8 cellular contexts compared by ENCODE assay signal in the genomic region with DNA sequence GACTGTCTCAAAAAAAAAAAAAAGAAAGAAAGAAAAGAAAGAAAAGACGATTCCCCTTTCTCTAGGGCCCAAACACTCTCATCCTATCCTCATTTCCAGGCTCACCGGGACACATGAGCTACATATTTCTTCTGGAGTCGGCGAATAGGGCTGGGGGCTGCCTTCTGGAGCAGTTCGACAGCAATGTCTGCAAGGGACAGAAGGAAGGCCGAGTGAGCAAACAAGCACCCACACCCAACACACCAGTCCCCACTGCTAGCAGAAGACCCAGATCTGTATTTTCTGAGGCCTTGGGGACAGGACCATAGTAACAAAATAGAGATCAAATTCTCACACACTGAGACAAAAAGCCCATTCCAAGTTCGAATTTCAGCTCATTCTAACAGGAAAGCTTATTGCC. TPM values are rescaled to one million over a fixed set of nuclear protein-coding genes. Genes with fewer than 3 reads are reported as not detected.
DNase-seq lines count a peak whose midpoint lies in the region; ATAC-seq, FAIRE-seq and TF ChIP-seq lines count a peak whose summit lies in the region.

No MANE protein-coding gene starts in this region.

- no peak overlapping the region for H4K91ac ChIP-seq in H1 (replicated peaks; ENCODE audit: insufficient read length, low read length)

- TF ChIP-seq POLR2A in H1 (IDR thresholded peaks at IDR 0.05; ENCODE audit: control extremely low read depth in 1 of 2, low read depth in 2 of 2, low read length in 2 of 2) = no peak

- no peak overlapping the region for H2AK5ac ChIP-seq in H1 (ENCODE audit: low read depth, low read length)

- H3K27me3 Mint-ChIP-seq in CD4-positive, alpha-beta T cell = no peaks in the 10 kb centered on the region
- no peaks in the 10 kb centered on the region for H3K27me3 Mint-ChIP-seq in osteocyte (ENCODE audit: unreplicated experiment)

- no peak overlapping the region for H2BK120ac ChIP-seq in H1 (replicated peaks; ENCODE audit: low read depth, low read length)

- peaks cover 50% of the 10 kb centered on the region for H3K36me3 ChIP-seq in NT2/D1 (ENCODE audit: insufficient read depth, insufficient read length, low read length)
- peaks cover 0 to 9% (median 4%) of the 10 kb centered on the region in 4 experiments; a peak in 3 of 8 replicates for H3K36me3 ChIP-seq in H1 (ENCODE audit: control insufficient read depth in 2 of 4, insufficient read depth in 4 of 4, low read length in 3 of 4)

- H3K23ac ChIP-seq in H1 (ENCODE audit: insufficient read length) = no peak overlapping the region

- no peak for TF ChIP-seq CTCF in CD4-positive, alpha-beta T cell (IDR thresholded peaks at IDR 0.05)
- TF ChIP-seq CTCF in H1 (IDR thresholded peaks at IDR 0.05; ENCODE audit: control extremely low read depth in 1 of 3, insufficient read depth in 1 of 3, low read depth in 1 of 3, low read length in 3 of 3) (no peak), osteocyte (IDR thresholded peaks at IDR 0.05) (no peak)

- H3K4me3 Mint-ChIP-seq in CD4-positive, alpha-beta T cell = peak overlapping the region; percentile 94
- H3K4me3 Mint-ChIP-seq in osteocyte (ENCODE audit: unreplicated experiment) = peak overlapping the region; percentile 89

- peaks cover 0 to 4% of the 10 kb centered on the region in 2 experiments for H4K20me1 ChIP-seq in H1 (replicated peaks in 1 of 2; ENCODE audit: control insufficient read depth in 1 of 2, insufficient read depth in 2 of 2, low read length in 2 of 2)

- no peaks in the 10 kb centered on the region for H3K9me3 ChIP-seq in CD4-positive, alpha-beta T cell (ENCODE audit: control insufficient read depth, low read length)
- H3K9me3 ChIP-seq in NT2/D1 (ENCODE audit: insufficient read depth, low read length) (no peaks in the 10 kb centered on the region), H1 (ENCODE audit: insufficient read depth in 2 of 2, low read depth in 1 of 2, low read length in 1 of 2) (no peaks in the 10 kb centered on the region)

- no peak for ATAC-seq in CD4-positive, alpha-beta T cell (ENCODE audit: poor library complexity)
- no peak for ATAC-seq in HG02763 (IDR thresholded peaks at IDR 0.05; ENCODE audit: unreplicated experiment)
- ATAC-seq in left lobe of liver = no peak

- H3K4me1 Mint-ChIP-seq in CD4-positive, alpha-beta T cell (ENCODE audit: low read depth) = peaks cover 65% of the 10 kb centered on the region
- H3K4me1 Mint-ChIP-seq in osteocyte (ENCODE audit: unreplicated experiment) = peaks cover 32% of the 10 kb centered on the region

- no peaks in the 10 kb centered on the region for H3K4me1 ChIP-seq in NT2/D1 (ENCODE audit: insufficient read depth, insufficient read length)
- peaks cover 0 to 13% (median 6%) of the 10 kb centered on the region in 4 experiments; a peak in 6 of 7 replicates for H3K4me1 ChIP-seq in H1 (replicated peaks in 1 of 4; ENCODE audit: control insufficient read depth in 3 of 4, insufficient read depth in 4 of 4, low read length in 3 of 4)

- peaks cover 11% of the 10 kb centered on the region; the same call in 1 of the 2 replicates for H3K23me2 ChIP-seq in H1 (ENCODE audit: low read depth, low read length)

- no peak overlapping the region for H2BK12ac ChIP-seq in H1 (ENCODE audit: low read depth, low read length)

- H3K9me3 Mint-ChIP-seq in CD4-positive, alpha-beta T cell = no peaks in the 10 kb centered on the region
- H3K9me3 Mint-ChIP-seq in osteocyte (ENCODE audit: unreplicated experiment) = no peaks in the 10 kb centered on the region

- peak overlapping the region; percentile 99 for H3K27ac Mint-ChIP-seq in CD4-positive, alpha-beta T cell
- H3K27ac Mint-ChIP-seq in osteocyte (ENCODE audit: unreplicated experiment) = no peak overlapping the region

- no peak overlapping the region for H2AFZ ChIP-seq in H1 (ENCODE audit: low read length)

- no peak for DNase-seq in CD4-positive, alpha-beta T cell
- DNase-seq in NT2/D1 (ENCODE audit: low read depth, low spot score) = no peak
- DNase-seq in H1 (ENCODE audit: low read depth in 1 of 2, low spot score in 2 of 2) = no peak
- no peak for DNase-seq in osteocyte (ENCODE audit: extremely low spot score, unreplicated experiment)
- DNase-seq in NCI-H1930 (lab: John Stamatoyannopoulos, UW) = no peak
- DNase-seq in occipital lobe (lab: John Stamatoyannopoulos, UW) = no peak
- no peak for DNase-seq in left lobe of liver (ENCODE audit: low spot score)

- no peak overlapping the region for H3K18ac ChIP-seq in H1 (ENCODE audit: extremely low read depth, low read length)

- H3K36me3 Mint-ChIP-seq in CD4-positive, alpha-beta T cell (ENCODE audit: low read depth) = peaks cover 81% of the 10 kb centered on the region
- H3K36me3 Mint-ChIP-seq in osteocyte (ENCODE audit: unreplicated experiment) = peaks cover 19% of the 10 kb centered on the region

- peaks cover 0 to 8% of the 10 kb centered on the region in 2 experiments; a peak in 1 of 4 replicates for H3K79me2 ChIP-seq in H1 (ENCODE audit: control insufficient read depth in 1 of 2, insufficient read depth in 2 of 2, low read length in 2 of 2)

- no peak overlapping the region for H2BK5ac ChIP-seq in H1 (ENCODE audit: low read depth, low read length)

- peak overlapping the region; percentile 97 for H3K27ac ChIP-seq in CD4-positive, alpha-beta T cell (ENCODE audit: low read depth, low read length)
- no peak overlapping the region for H3K27ac ChIP-seq in H1 (ENCODE audit: low read depth, low read length)

- peaks cover 6% of the 10 kb centered on the region for H3K79me1 ChIP-seq in H1 (ENCODE audit: low read depth, low read length)

- H3K4ac ChIP-seq in H1 (replicated peaks; ENCODE audit: insufficient read length, low read depth, low read length) = no peak overlapping the region

- intact Hi-C loops in CD4-positive, alpha-beta T cell (cut with DNase I, micrococcal nuclease) = loop anchor here (5.0 to 10.0 kb wide), 7 partner anchors 72 to 778 kb away; a partner anchor contains a TSS

- 81% methylated on average over 6 of the region's 7 CpGs; no CpG with 5 or more reads in 1 of the 2 experiments for WGBS in H1 (ENCODE audit: extremely low coverage in 1 of 2, insufficient coverage in 1 of 2, insufficient read length in 1 of 2, insufficient replicate concordance in 2 of 2, low coverage in 1 of 2, low lambda C conversion rate in 2 of 2, missing lambda C conversion rate in 1 of 2), 2 experiments

- no peak overlapping the region for H2BK20ac ChIP-seq in H1 (ENCODE audit: low read length)

- peak overlapping the region; percentile 82 to 89; a peak in 3 of 4 replicates for H3K4me2 ChIP-seq in H1 (ENCODE audit: insufficient read depth in 1 of 2, low read depth in 2 of 2, low read length in 2 of 2)

- H4K5ac ChIP-seq in H1 (ENCODE audit: insufficient read length, low read depth, low read length) = no peak overlapping the region

- no peak overlapping the region for H3K14ac ChIP-seq in H1 (ENCODE audit: insufficient read length)

- no peak for TF ChIP-seq RAD21 in H1 (IDR thresholded peaks at IDR 0.05 in 1 of 2, conservative IDR thresholded peaks at IDR 0.05 in 1 of 2; ENCODE audit: low read depth in 2 of 2, low read length in 2 of 2)

- H3K27me3 ChIP-seq in CD4-positive, alpha-beta T cell (ENCODE audit: control insufficient read depth, insufficient read depth, low read length) = no peaks in the 10 kb centered on the region
- no peaks in the 10 kb centered on the region for H3K27me3 ChIP-seq in NT2/D1 (ENCODE audit: insufficient read depth, insufficient read length)
- H3K27me3 ChIP-seq in H1 (replicated peaks in 1 of 4; ENCODE audit: control insufficient read depth in 3 of 4, extremely low read depth in 1 of 4, insufficient read depth in 3 of 4, low read length in 3 of 4) = no peaks in the 10 kb centered on the region

- no peak for FAIRE-seq in H1 (lab: Jason Lieb, UNC)

- POLR2A ChIA-PET in CD4-positive, alpha-beta T cell (lab: Charles Lee) = interaction anchor here (0.7 to 5.5 kb wide), 15 partner anchors 10 to 212 kb away, joined by 3 to 139 read pairs (median 19); a partner anchor contains a TSS
- POLR2A ChIA-PET in H1 (lab: Charles Lee; ENCODE audit: partially characterized antibody) = interaction anchor here (0.6 to 3.0 kb wide), 8 partner anchors 11 to 104 kb away, joined by 3 to 21 read pairs (median 6); a partner anchor contains a TSS

- H3K4me3 ChIP-seq in NT2/D1 (ENCODE audit: insufficient read length, low read depth) = no peak overlapping the region
- H3K4me3 ChIP-seq in H1 (ENCODE audit: extremely low read depth in 1 of 4, insufficient read depth in 2 of 4, low read depth in 3 of 4, low read length in 4 of 4) = peak overlapping the region in 2 of 4 experiments; percentile 78 to 89; a peak in 3 of 8 replicates

- peak overlapping the region; percentile 92 for H3K9ac ChIP-seq in NT2/D1 (ENCODE audit: insufficient read length, low read depth)
- H3K9ac ChIP-seq in H1 (replicated peaks in 1 of 4; ENCODE audit: extremely low read depth in 1 of 4, low read depth in 3 of 4, low read length in 3 of 4) = no peak overlapping the region

- CTCF ChIA-PET in CD4-positive, alpha-beta T cell (lab: Charles Lee) = interaction anchor here (1.3 to 4.0 kb wide), 5 partner anchors 16 to 119 kb away, joined by 3 to 19 read pairs (median 10); a partner anchor contains a TSS
- CTCF ChIA-PET in H1 (lab: Charles Lee; ENCODE audit: partially characterized antibody) = interaction anchor here (0.6 to 8.3 kb wide), 16 partner anchors 9 to 176 kb away, joined by 3 to 71 read pairs (median 6); a partner anchor contains a TSS

- TF ChIP-seq EP300 in H1 (IDR thresholded peaks at IDR 0.05; ENCODE audit: borderline replicate concordance in 1 of 2, low read depth in 2 of 2, low read length in 2 of 2) = no peak

- no peak overlapping the region for H4K8ac ChIP-seq in H1 (ENCODE audit: extremely low read depth, insufficient read depth, low read length)

- H3K56ac ChIP-seq in H1 (replicated peaks; ENCODE audit: insufficient read length, low read depth, low read length) = no peak overlapping the region

- H2BK15ac ChIP-seq in H1 (ENCODE audit: low read length) = no peak overlapping the region

RNA-seq across cellular contexts. Expression of a gene that starts 1.2 kb away (rescaled TPM):
- 10 to 100 TPM; 42.3 to 43.4 TPM for total RNA-seq in CD4-positive, alpha-beta T cell
- 32.9 and 33.0 TPM in 2 replicates for total RNA-seq in H1 (2021; fragmentation: NEBNext Ultra II Directional; extraction: Animal tissue kit (Norgen Biotek cat#: 25700))
- 35.9 and 44.8 TPM in 2 replicates for polyA plus RNA-seq in H1 (2011; rRNA removed)
- 36.3 TPM for polyA plus RNA-seq in H1 (2011; cell fraction: cytosol; rRNA removed)
- 43.3 TPM for polyA plus RNA-seq in H1 (2011; cell fraction: nucleus; rRNA removed)
- polyA plus RNA-seq in H1 (2012, experiment 1 of 2) = 31.4 to 40.5 TPM (median 39.6 TPM) in 4 replicates
- 50.2 TPM for polyA plus RNA-seq in H1 (2012, experiment 2 of 2)
- polyA plus RNA-seq in H1 (2013, experiment 1 of 2) = 19.0 TPM
- polyA plus RNA-seq in H1 (2013, experiment 2 of 2) = 19.2 TPM
- 14.2 and 14.3 TPM in 2 replicates for polyA minus RNA-seq in H1 (2011; rRNA and poly(A)+ RNA removed)
- 8.9 TPM for polyA minus RNA-seq in H1 (2011; cell fraction: cytosol; rRNA and poly(A)+ RNA removed)
- polyA minus RNA-seq in H1 (2011; cell fraction: nucleus; rRNA and poly(A)+ RNA removed) = 8.2 TPM
- 42.8 and 45.7 TPM in 2 replicates for total RNA-seq in osteocyte
- total RNA-seq in occipital lobe = 39.3 TPM
- 31.2 TPM for total RNA-seq in left lobe of liver

RNA-seq across cellular contexts. Expression of a gene that starts 2.6 kb away (rescaled TPM):
- total RNA-seq in CD4-positive, alpha-beta T cell = 10 to 100 TPM; 82.3 to 83.2 TPM
- 50.2 and 51.3 TPM in 2 replicates for total RNA-seq in H1 (2021; fragmentation: NEBNext Ultra II Directional; extraction: Animal tissue kit (Norgen Biotek cat#: 25700))
- polyA plus RNA-seq in H1 (2011; rRNA removed) = 66.8 and 67.4 TPM in 2 replicates
- polyA plus RNA-seq in H1 (2011; cell fraction: cytosol; rRNA removed) = 54.4 TPM
- polyA plus RNA-seq in H1 (2011; cell fraction: nucleus; rRNA removed) = 64.5 TPM
- 39.4 to 52.1 TPM (median 49.6 TPM) in 4 replicates for polyA plus RNA-seq in H1 (2012, experiment 1 of 2)
- polyA plus RNA-seq in H1 (2012, experiment 2 of 2) = 66.2 TPM
- 37.4 TPM for polyA plus RNA-seq in H1 (2013, experiment 1 of 2)
- polyA plus RNA-seq in H1 (2013, experiment 2 of 2) = 39.2 TPM
- polyA minus RNA-seq in H1 (2011; rRNA and poly(A)+ RNA removed) = 68.3 and 72.4 TPM in 2 replicates
- 37.4 TPM for polyA minus RNA-seq in H1 (2011; cell fraction: cytosol; rRNA and poly(A)+ RNA removed)
- polyA minus RNA-seq in H1 (2011; cell fraction: nucleus; rRNA and poly(A)+ RNA removed) = 32.3 TPM
- total RNA-seq in osteocyte (101 and 110 TPM in 2 replicates), occipital lobe (73.8 TPM), left lobe of liver (54.8 TPM)

RNA-seq across cellular contexts. Expression of a gene that starts 5.7 kb away (rescaled TPM):
- total RNA-seq in CD4-positive, alpha-beta T cell = under 1 TPM; 0.36 to 0.96 TPM
- 0.84 and 0.90 TPM in 2 replicates for total RNA-seq in H1 (2021; fragmentation: NEBNext Ultra II Directional; extraction: Animal tissue kit (Norgen Biotek cat#: 25700))
- polyA plus RNA-seq in H1 (2011; rRNA removed) = 0.31 and 0.35 TPM in 2 replicates
- polyA plus RNA-seq in H1 (2011; cell fraction: cytosol; rRNA removed) = 0.28 TPM
- 2.2 TPM for polyA plus RNA-seq in H1 (2011; cell fraction: nucleus; rRNA removed)
- polyA plus RNA-seq in H1 (2012, experiment 1 of 2) = 0.27 to 0.35 TPM (median 0.31 TPM) in 4 replicates
- polyA plus RNA-seq in H1 (2012, experiment 2 of 2) = 0.07 TPM
- polyA plus RNA-seq in H1 (2013, experiment 1 of 2) = 0.12 TPM
- polyA plus RNA-seq in H1 (2013, experiment 2 of 2) = 0.07 TPM
- 0.60 TPM in 1 of 2 replicates, not detected in the other for polyA minus RNA-seq in H1 (2011; rRNA and poly(A)+ RNA removed)
- not detected for polyA minus RNA-seq in H1 (2011; cell fraction: cytosol; rRNA and poly(A)+ RNA removed)
- polyA minus RNA-seq in H1 (2011; cell fraction: nucleus; rRNA and poly(A)+ RNA removed) = 1.3 TPM
- total RNA-seq in osteocyte = 2.8 and 5.2 TPM in 2 replicates
- total RNA-seq in occipital lobe = 0.31 TPM
- 2.8 TPM for total RNA-seq in left lobe of liver

RNA-seq across cellular contexts. Expression of a gene that starts 14.9 kb away (rescaled TPM):
- 1 to 10 TPM; 7.2 to 8.5 TPM for total RNA-seq in CD4-positive, alpha-beta T cell
- total RNA-seq in H1 (2021; fragmentation: NEBNext Ultra II Directional; extraction: Animal tissue kit (Norgen Biotek cat#: 25700)) = 22.7 and 25.7 TPM in 2 replicates
- polyA plus RNA-seq in H1 (2011; rRNA removed) = 19.4 and 24.1 TPM in 2 replicates
- polyA plus RNA-seq in H1 (2011; cell fraction: cytosol; rRNA removed) = 26.6 TPM
- polyA plus RNA-seq in H1 (2011; cell fraction: nucleus; rRNA removed) = 19.9 TPM
- polyA plus RNA-seq in H1 (2012, experiment 1 of 2) = 19.3 to 25.4 TPM (median 22.0 TPM) in 4 replicates
- 13.2 TPM for polyA plus RNA-seq in H1 (2012, experiment 2 of 2)
- 13.4 TPM for polyA plus RNA-seq in H1 (2013, experiment 1 of 2)
- 14.0 TPM for polyA plus RNA-seq in H1 (2013, experiment 2 of 2)
- polyA minus RNA-seq in H1 (2011; rRNA and poly(A)+ RNA removed) = 82.4 and 91.5 TPM in 2 replicates
- 20.1 TPM for polyA minus RNA-seq in H1 (2011; cell fraction: cytosol; rRNA and poly(A)+ RNA removed)
- 19.5 TPM for polyA minus RNA-seq in H1 (2011; cell fraction: nucleus; rRNA and poly(A)+ RNA removed)
- total RNA-seq in osteocyte (18.0 and 19.3 TPM in 2 replicates), occipital lobe (9.2 TPM), left lobe of liver (7.8 TPM)

RNA-seq across cellular contexts. Expression of a gene that starts 31.1 kb away (rescaled TPM):
- 10 to 100 TPM; 65.9 to 67.4 TPM for total RNA-seq in CD4-positive, alpha-beta T cell
- total RNA-seq in H1 (2021; fragmentation: NEBNext Ultra II Directional; extraction: Animal tissue kit (Norgen Biotek cat#: 25700)) = 16.0 and 16.6 TPM in 2 replicates
- 17.9 and 20.2 TPM in 2 replicates for polyA plus RNA-seq in H1 (2011; rRNA removed)
- 18.0 TPM for polyA plus RNA-seq in H1 (2011; cell fraction: cytosol; rRNA removed)
- 33.8 TPM for polyA plus RNA-seq in H1 (2011; cell fraction: nucleus; rRNA removed)
- 7.8 to 14.5 TPM (median 12.7 TPM) in 4 replicates for polyA plus RNA-seq in H1 (2012, experiment 1 of 2)
- 15.2 TPM for polyA plus RNA-seq in H1 (2012, experiment 2 of 2)
- 12.0 TPM for polyA plus RNA-seq in H1 (2013, experiment 1 of 2)
- 11.6 TPM for polyA plus RNA-seq in H1 (2013, experiment 2 of 2)
- 13.1 and 17.2 TPM in 2 replicates for polyA minus RNA-seq in H1 (2011; rRNA and poly(A)+ RNA removed)
- 6.4 TPM for polyA minus RNA-seq in H1 (2011; cell fraction: cytosol; rRNA and poly(A)+ RNA removed)
- 10.4 TPM for polyA minus RNA-seq in H1 (2011; cell fraction: nucleus; rRNA and poly(A)+ RNA removed)
- 30.0 and 31.4 TPM in 2 replicates for total RNA-seq in osteocyte
- total RNA-seq in occipital lobe = 14.5 TPM
- total RNA-seq in left lobe of liver = 28.6 TPM
